In genomic region chrX:132622130-132622529, GRCh38 we compare ENCODE assay signal across 10 cellular contexts.
DNase-seq lines count a peak whose midpoint lies in the region; ATAC-seq and TF ChIP-seq lines count a peak whose summit lies in the region.
"Had no signal": no experiment of that assay in that cellular context is flagged by ENCODE, and none has a peak within 500 bp of the region (broad histone marks: within the 10 kb centered on the region; RNA-seq: fewer than 3 reads in every experiment).

No MANE protein-coding gene starts in this region.

- ATAC-seq in stimulated activated naive CD8-positive, alpha-beta T cell treated with anti-CD3 and anti-CD28 coated beads, Interleukin-15, Interleukin-2, amounts not matched to agents 100 U/mL and 50 U/mL, for 24 hours: peak; percentile 99
- ATAC-seq in GM18498 (IDR thresholded peaks at IDR 0.05; ENCODE audit: unreplicated experiment): no peak
- no peak for ATAC-seq in HG02973 (IDR thresholded peaks at IDR 0.05; ENCODE audit: unreplicated experiment)

- no peaks in the 10 kb centered on the region for H3K27me3 Mint-ChIP-seq in activated CD4-positive, alpha-beta T cell treated with anti-CD3 and anti-CD28 coated beads, Interleukin-2, amount 10 ng/mL, durations not matched to agents 24 days and 14 days

- H3K9me3 Mint-ChIP-seq in activated CD4-positive, alpha-beta T cell treated with anti-CD3 and anti-CD28 coated beads, Interleukin-2, amount 10 ng/mL, durations not matched to agents 24 days and 14 days: no peaks in the 10 kb centered on the region

- H3K27ac Mint-ChIP-seq in activated CD4-positive, alpha-beta T cell treated with anti-CD3 and anti-CD28 coated beads, Interleukin-2, amount 10 ng/mL, durations not matched to agents 24 days and 14 days: peak overlapping the region; percentile 66

- intact Hi-C loops in activated CD4-positive, alpha-beta T cell treated with anti-CD3 and anti-CD28 coated beads, Interleukin-2, amount 10 ng/mL, durations not matched to agents 24 days and 14 days (cut with micrococcal nuclease): loop anchor here (2.0 to 5.0 kb wide), 4 partner anchors 140 to 795 kb away; partner anchors contain the start of gene RAP2C

- peak; percentile 53 for DNase-seq in activated naive CD4-positive, alpha-beta T cell treated with Interleukin-2 at 50 U/mL for 16 hours
- DNase-seq in activated naive CD4-positive, alpha-beta T cell (lab: John Stamatoyannopoulos, UW): no peak
- peak; percentile 62 for DNase-seq in activated CD4-positive, alpha-beta T cell treated with anti-CD3 and anti-CD28 coated beads, Interleukin-2, amount 10 ng/mL, durations not matched to agents 24 days and 14 days
- DNase-seq in fibroblast of mammary gland (ENCODE audit: low read depth): peak; percentile 53
- peak; percentile 62 for DNase-seq in stimulated activated naive CD8-positive, alpha-beta T cell treated with anti-CD3 and anti-CD28 coated beads, Interleukin-15, Interleukin-2, amounts not matched to agents 100 U/mL and 50 U/mL, for 24 hours
- DNase-seq in NCI-H2029 treated with DMSO at 0.1 percent for 48 hours (lab: John Stamatoyannopoulos, UW): no peak
- DNase-seq: NCI-H748 treated with DMSO at 0.1 percent for 48 hours had no signal

- no peak overlapping the region for H3K4me3 Mint-ChIP-seq in activated CD4-positive, alpha-beta T cell treated with anti-CD3 and anti-CD28 coated beads, Interleukin-2, amount 10 ng/mL, durations not matched to agents 24 days and 14 days

- H3K36me3 Mint-ChIP-seq in activated CD4-positive, alpha-beta T cell treated with anti-CD3 and anti-CD28 coated beads, Interleukin-2, amount 10 ng/mL, durations not matched to agents 24 days and 14 days (ENCODE audit: low read depth): no peaks in the 10 kb centered on the region

- H3K4me3 ChIP-seq in fibroblast of mammary gland (ENCODE audit: control insufficient read depth, low read depth, low read length): no peak overlapping the region
- H3K4me3 ChIP-seq: thoracic aorta had no signal

- H3K4me1 Mint-ChIP-seq in activated CD4-positive, alpha-beta T cell treated with anti-CD3 and anti-CD28 coated beads, Interleukin-2, amount 10 ng/mL, durations not matched to agents 24 days and 14 days: peaks cover 5% of the 10 kb centered on the region

- TF ChIP-seq CTCF in fibroblast of mammary gland (conservative IDR thresholded peaks at IDR 0.05; ENCODE audit: control insufficient read depth, insufficient read depth, low read depth, low read length): no peak

Comparison
In these comparisons a context has a peak if more than half of its experiments do, and no peak if none do; other contexts are left out.
1. DNase-seq: peak in activated naive CD4-positive, alpha-beta T cell treated with Interleukin-2 at 50 U/mL for 16 hours (single experiment), activated CD4-positive, alpha-beta T cell treated with anti-CD3 and anti-CD28 coated beads, Interleukin-2, amount 10 ng/mL, durations not matched to agents 24 days and 14 days (single experiment), fibroblast of mammary gland (single experiment) and stimulated activated naive CD8-positive, alpha-beta T cell treated with anti-CD3 and anti-CD28 coated beads, Interleukin-15, Interleukin-2, amounts not matched to agents 100 U/mL and 50 U/mL, for 24 hours (single experiment); none in activated naive CD4-positive, alpha-beta T cell (0 of 4) and NCI-H2029 treated with DMSO at 0.1 percent for 48 hours (single experiment).